In genomic region chr1:173050865-173051264, GRCh38 we compare ENCODE assay signal across 12 cellular contexts. TPM values are rescaled to one million over a fixed set of nuclear protein-coding genes. Genes with fewer than 3 reads are reported as not detected.
DNase-seq lines count a peak whose midpoint lies in the region; ATAC-seq and TF ChIP-seq lines count a peak whose summit lies in the region.
"Had no signal": no experiment of that assay in that cellular context is flagged by ENCODE, and none has a peak within 500 bp of the region (broad histone marks: within the 10 kb centered on the region; RNA-seq: fewer than 3 reads in every experiment).

Gene TNFSF18, minus strand, starts transcription at chr1:173050941. Its CDS starts 45 bp downstream, at chr1:173050896.

- peak within 1 kb of the TSS; percentile 27 for H3K27ac Mint-ChIP-seq in osteocyte (ENCODE audit: unreplicated experiment)
- peak within 1 kb of the TSS in 1 of 10 donors; percentile 4 for H3K27ac Mint-ChIP-seq in naive thymus-derived CD8-positive, alpha-beta T cell

- CTCF ChIA-PET in OCI-LY7 (lab: Charles Lee; ENCODE audit: unreplicated experiment), result no interaction called here

- no peak for ATAC-seq in HG02759 (IDR thresholded peaks at IDR 0.05; ENCODE audit: unreplicated experiment)
- ATAC-seq in naive thymus-derived CD8-positive, alpha-beta T cell, result no peak

- DNase-seq in EH (ENCODE audit: low read depth) (peak; percentile 79), RPMI7951 (ENCODE audit: low read depth) (peak; percentile 64), fibroblast of the aortic adventitia (ENCODE audit: low read depth) (peak; percentile 58), osteocyte (ENCODE audit: extremely low spot score, unreplicated experiment) (no peak), OCI-LY7 (ENCODE audit: low spot score) (no peak)
- DNase-seq in activated CD8-positive, alpha-beta memory T cell treated with anti-CD3 and anti-CD28 coated beads, Interleukin-2, amount 50 U/mL, for 48 hours, result no peak
- DNase-seq in naive thymus-derived CD8-positive, alpha-beta T cell, result no peak
- DNase-seq: activated B cell treated with CpG ODN at 0.5 μM for 24 hours; NCI-H1048; stimulated activated CD4-positive, alpha-beta T cell treated with anti-CD3 and anti-CD28 coated beads, Interleukin-1b, Interleukin-23, amount 100 ng/mL, for 48 hours; substantia nigra had no signal

- no peaks in the 10 kb centered on the region for H3K36me3 Mint-ChIP-seq in osteocyte (ENCODE audit: unreplicated experiment)
- no peaks in the 10 kb centered on the region for H3K36me3 Mint-ChIP-seq in naive thymus-derived CD8-positive, alpha-beta T cell

- no peaks in the 10 kb centered on the region for H4K20me1 ChIP-seq in OCI-LY7 (ENCODE audit: insufficient read depth, low read length)

- no peaks in the 10 kb centered on the region for H3K27me3 Mint-ChIP-seq in osteocyte (ENCODE audit: unreplicated experiment)
- H3K27me3 Mint-ChIP-seq in naive thymus-derived CD8-positive, alpha-beta T cell, result no peaks in the 10 kb centered on the region

- TF ChIP-seq CTCF in fibroblast of the aortic adventitia (IDR thresholded peaks at IDR 0.05; ENCODE audit: insufficient read depth, low read length) (no peak), osteocyte (IDR thresholded peaks at IDR 0.05) (no peak), OCI-LY7 (conservative IDR thresholded peaks at IDR 0.05; ENCODE audit: low read length) (no peak)

- no peaks in the 10 kb centered on the region for H3K4me1 ChIP-seq in OCI-LY7 (ENCODE audit: insufficient read depth, low read length, poor library complexity, severe bottlenecking)

- H3K36me3 ChIP-seq in OCI-LY7 (ENCODE audit: insufficient read depth, low read length), result no peaks in the 10 kb centered on the region

- intact Hi-C loops in OCI-LY7 (cut with micrococcal nuclease; ENCODE audit: unreplicated experiment), result no loop called here

- no peak within 1 kb of the TSS for H3K4me2 ChIP-seq in OCI-LY7 (ENCODE audit: low read length)

- H3K4me1 Mint-ChIP-seq in osteocyte (ENCODE audit: unreplicated experiment), result peaks cover 18% of the 10 kb centered on the region
- peaks cover 4 to 25% (median 6%) of the 10 kb centered on the region in 4 donors for H3K4me1 Mint-ChIP-seq in naive thymus-derived CD8-positive, alpha-beta T cell

- H2AFZ ChIP-seq in OCI-LY7 (ENCODE audit: low read length), result no peak within 1 kb of the TSS

- H3K4me3 Mint-ChIP-seq in osteocyte (ENCODE audit: unreplicated experiment), result peak within 1 kb of the TSS; percentile 2
- H3K4me3 Mint-ChIP-seq in naive thymus-derived CD8-positive, alpha-beta T cell, result no peak within 1 kb of the TSS
- H3K4me3 Mint-ChIP-seq: activated B cell treated with CpG ODN at 0.5 μM for 24 hours had no signal

- H3K27ac ChIP-seq in OCI-LY7 (ENCODE audit: low read depth, low read length, poor library complexity, severe bottlenecking), result no peak within 1 kb of the TSS

- no TSS peak for BruUV-seq in OCI-LY7 (replicated peaks; lab: Mats Ljungman, UMichigan)

- H3K9me3 ChIP-seq in OCI-LY7 (ENCODE audit: low read length), result no peaks in the 10 kb centered on the region

- no peaks in the 10 kb centered on the region for H3K9me2 ChIP-seq in OCI-LY7 (ENCODE audit: insufficient read depth, low read length)

- no peaks in the 10 kb centered on the region for H3K9me3 Mint-ChIP-seq in osteocyte (ENCODE audit: unreplicated experiment)
- no peaks in the 10 kb centered on the region for H3K9me3 Mint-ChIP-seq in naive thymus-derived CD8-positive, alpha-beta T cell
- H3K9me3 Mint-ChIP-seq: activated B cell treated with CpG ODN at 0.5 μM for 24 hours had no signal

- no peak within 1 kb of the TSS for H3K4me3 ChIP-seq in fibroblast of the aortic adventitia (ENCODE audit: low read depth, low read length)
- H3K4me3 ChIP-seq in OCI-LY7 (ENCODE audit: low read depth, low read length, poor library complexity, severe bottlenecking), result no peak within 1 kb of the TSS

- no peaks in the 10 kb centered on the region for H3K79me2 ChIP-seq in OCI-LY7 (ENCODE audit: insufficient read depth, low read depth, low read length)

- POLR2A ChIA-PET in OCI-LY7 (lab: Charles Lee), result interaction anchor here (0.7 kb wide), 1 partner anchor 234 kb away, joined by 3 read pairs; no protein-coding TSS in a partner anchor
- POLR2A ChIA-PET in naive thymus-derived CD8-positive, alpha-beta T cell (lab: Charles Lee), result no interaction called here

RNA-seq across cellular contexts. Expression of gene TNFSF18, which starts in this region (rescaled TPM):
- total RNA-seq in RPMI7951 (2014; rRNA removed; shearing (Covaris generic)), result 0.10 and 0.12 TPM in 2 replicates
- total RNA-seq in fibroblast of the aortic adventitia (ENCODE audit: low replicate concordance) (0.09 and 0.65 TPM in 2 replicates), osteocyte (not detected in 2 replicates), OCI-LY7 (2022) (not detected in 2 replicates)
- not detected in 2 replicates for total RNA-seq in OCI-LY7 (2014; rRNA removed; shearing (Covaris generic))
- not detected for total RNA-seq in naive thymus-derived CD8-positive, alpha-beta T cell
- polyA plus RNA-seq in naive thymus-derived CD8-positive, alpha-beta T cell, result not detected
- total RNA-seq: activated B cell treated with CpG ODN at 0.5 μM for 24 hours had no signal

Comparison
In these comparisons a context has a peak if more than half of its experiments do, and no peak if none do; other contexts are left out.
1. Peak in DNase-seq in RPMI7951; RNA of the gene not detected or under 1 TPM.
2. Peak in DNase-seq in fibroblast of the aortic adventitia; RNA of the gene not detected or under 1 TPM.